Comparison of ENCODE assay signal across 8 cellular contexts in the genomic region with DNA sequence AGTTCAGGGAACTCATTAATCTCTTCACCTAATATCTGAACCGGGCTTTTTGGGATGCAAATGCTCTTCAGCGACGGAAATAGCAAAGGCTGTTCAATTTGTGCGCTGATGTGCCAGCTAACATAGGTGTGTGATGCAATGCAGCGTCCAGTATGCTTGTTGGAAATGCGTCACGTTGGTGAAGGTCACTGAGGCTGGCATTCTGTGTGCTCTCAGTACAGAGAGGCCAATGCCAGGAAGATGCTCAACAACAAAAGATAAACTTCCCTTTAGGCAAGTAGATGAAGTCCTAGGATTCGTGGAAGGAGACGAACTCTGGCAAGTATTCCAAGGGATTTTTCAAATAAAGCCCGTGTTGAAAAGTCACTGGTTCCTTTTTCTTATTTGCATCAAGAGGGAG.
"Had no signal": no experiment of that assay in that cellular context is flagged by ENCODE, and none has a peak within 500 bp of the region (broad histone marks: within the 10 kb centered on the region; RNA-seq: fewer than 3 reads in every experiment).

No MANE protein-coding gene starts in this region.

- H3K36me3 Mint-ChIP-seq: IgD-negative memory B cell had no signal

- H3K4me2 ChIP-seq: KMS-11 had no signal

- H3K4me1 Mint-ChIP-seq: IgD-negative memory B cell had no signal

- H3K4me3 ChIP-seq: GM23248 had no signal

- DNase-seq: GM23248, H9, HCEC 1CT, KBM-7 had no signal

- H3K27ac Mint-ChIP-seq: IgD-negative memory B cell had no signal

- ATAC-seq: HepG2 had no signal

- H3K4me3 Mint-ChIP-seq: H9, IgD-negative memory B cell had no signal

- H2AFZ ChIP-seq: GM23248 had no signal

- H3K27me3 Mint-ChIP-seq: IgD-negative memory B cell had no signal

- H3K27ac ChIP-seq: GM23248, HL-60, KMS-11 had no signal
